22 cellular contexts compared by ENCODE assay signal in the genomic region with DNA sequence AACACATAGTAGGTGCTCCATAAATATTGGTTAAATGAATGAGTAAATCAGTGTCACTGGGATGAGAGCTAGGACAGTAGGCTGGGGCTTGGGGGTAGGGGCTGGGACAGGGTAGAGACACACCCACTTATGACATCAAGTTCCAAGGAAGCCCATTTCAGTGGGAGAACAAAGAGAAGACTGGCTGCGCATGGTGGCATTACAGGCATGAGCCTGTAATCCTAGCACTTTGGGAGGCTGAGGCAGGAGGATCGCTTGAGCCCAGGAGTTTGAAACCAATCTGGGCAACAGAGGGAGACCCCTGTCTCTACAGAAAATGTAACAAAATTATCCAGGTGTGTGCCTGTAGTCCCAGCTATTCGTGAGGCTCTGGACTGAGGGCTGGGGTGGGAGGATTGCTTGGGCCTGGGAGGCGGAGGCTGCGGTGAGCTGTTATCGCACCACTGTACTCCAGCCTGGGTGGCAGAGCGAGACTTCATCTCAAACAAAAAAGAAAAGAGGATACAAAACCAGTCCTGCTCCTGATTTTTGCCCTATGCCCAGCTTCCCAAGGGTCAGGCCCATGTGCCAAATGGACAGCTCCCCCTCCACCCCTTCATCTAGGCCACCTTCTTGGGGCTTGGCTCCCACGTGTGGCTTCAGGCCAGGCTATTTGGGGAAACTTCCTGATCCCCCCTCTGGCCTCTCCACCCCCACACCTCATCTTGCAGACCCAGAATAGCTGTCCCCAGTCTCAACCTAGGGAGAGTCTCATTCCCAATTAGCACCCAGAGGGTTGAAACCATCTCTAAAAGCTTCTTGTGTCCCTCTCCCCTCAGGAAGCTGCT. TPM values are rescaled to one million over a fixed set of nuclear protein-coding genes. Genes with fewer than 3 reads are reported as not detected.
A peak's percentile ranks its signal among the peaks of the same experiment; 100 is the strongest.
DNase-seq lines count a peak whose midpoint lies in the region; ATAC-seq, FAIRE-seq and TF ChIP-seq lines count a peak whose summit lies in the region.
"Had no signal": no experiment of that assay in that cellular context is flagged by ENCODE, and none has a peak within 500 bp of the region (broad histone marks: within the 10 kb centered on the region; RNA-seq: fewer than 3 reads in every experiment).

No MANE protein-coding gene starts in this region.

- H3K27me3 Mint-ChIP-seq in dendritic cell treated with granulocyte-macrophage colony-stimulating factor and Interleukin-4, amounts not matched to agents 40 ng/mL and 50 ng/mL, for 4 days = peaks cover 20% of the 10 kb centered on the region
- peaks cover 22% of the 10 kb centered on the region for H3K27me3 Mint-ChIP-seq in activated CD4-positive, alpha-beta memory T cell treated with anti-CD3 and anti-CD28 coated beads, Interleukin-2, amount 10 ng/mL, durations not matched to agents 7 days and 5 days

- POLR2A ChIA-PET in HepG2 (lab: Yijun Ruan, JAX) = interaction anchor here (0.7 to 1.9 kb wide), 8 partner anchors 11 to 132 kb away, joined by 3 to 9 read pairs (median 3); a partner anchor contains a TSS
- POLR2A ChIA-PET in activated CD4-positive, alpha-beta memory T cell treated with anti-CD3 and anti-CD28 coated beads, Interleukin-2, amount 10 ng/mL, durations not matched to agents 7 days and 5 days (lab: Charles Lee) = interaction anchor here (0.8 to 1.2 kb wide), 2 partner anchors 21 to 23 kb away, joined by 3 read pairs; a partner anchor contains a TSS

- FAIRE-seq in HTR-8/SVneo (lab: Jason Lieb, UNC) (peak; percentile 46), HepG2 (lab: Jason Lieb, UNC) (no peak)
- FAIRE-seq: G401.6, GM12878, GM18507, H54 had no signal

- no peak overlapping the region for H3K4me3 Mint-ChIP-seq in dendritic cell treated with granulocyte-macrophage colony-stimulating factor and Interleukin-4, amounts not matched to agents 40 ng/mL and 50 ng/mL, for 4 days
- no peak overlapping the region for H3K4me3 Mint-ChIP-seq in activated CD4-positive, alpha-beta memory T cell treated with anti-CD3 and anti-CD28 coated beads, Interleukin-2, amount 10 ng/mL, durations not matched to agents 7 days and 5 days
- H3K4me3 Mint-ChIP-seq: CD8-positive, alpha-beta T cell; GM23338 had no signal

- H3K36me3 ChIP-seq in HepG2 (replicated peaks in 1 of 2; ENCODE audit: control insufficient read depth in 1 of 2, insufficient read depth in 2 of 2, low read length in 2 of 2) (no peaks in the 10 kb centered on the region), testis (ENCODE audit: low read depth, missing control alignments) (no peaks in the 10 kb centered on the region)
- H3K36me3 ChIP-seq: HAP-1 had no signal

- H3K4me1 ChIP-seq in HepG2 (ENCODE audit: insufficient read depth, low read length) = peaks cover 77% of the 10 kb centered on the region
- peaks cover 19% of the 10 kb centered on the region for H3K4me1 ChIP-seq in testis
- H3K4me1 ChIP-seq: HAP-1 had no signal

- no peak overlapping the region; the same call in 1 of the 2 replicates for H3K4me2 ChIP-seq in HepG2 (ENCODE audit: low read depth, low read length)
- H3K4me2 ChIP-seq: GM23338 had no signal

- peak overlapping the region; percentile 12 for H3K27ac Mint-ChIP-seq in dendritic cell treated with granulocyte-macrophage colony-stimulating factor and Interleukin-4, amounts not matched to agents 40 ng/mL and 50 ng/mL, for 4 days
- H3K27ac Mint-ChIP-seq in activated CD4-positive, alpha-beta memory T cell treated with anti-CD3 and anti-CD28 coated beads, Interleukin-2, amount 10 ng/mL, durations not matched to agents 7 days and 5 days = no peak overlapping the region
- H3K27ac Mint-ChIP-seq: CD8-positive, alpha-beta T cell; GM23338 had no signal

- H3K79me2 ChIP-seq in HepG2 (ENCODE audit: insufficient read depth, low read length) = no peaks in the 10 kb centered on the region

- TF ChIP-seq POLR2A in HepG2 (IDR thresholded peaks at IDR 0.05; ENCODE audit: insufficient read depth in 1 of 2, low read depth in 2 of 2, low read length in 2 of 2) (no peak), testis (IDR thresholded peaks at IDR 0.05) (no peak)

- H3K4me3 ChIP-seq in HepG2 (replicated peaks in 1 of 3; ENCODE audit: insufficient read depth in 1 of 3, low read depth in 2 of 3, low read length in 3 of 3) (no peak overlapping the region), testis (no peak overlapping the region)
- H3K4me3 ChIP-seq: GM12878, GM23338, HAP-1 had no signal

- no peaks in the 10 kb centered on the region for H3K9me3 ChIP-seq in HepG2 (ENCODE audit: low read length)
- H3K9me3 ChIP-seq in testis = no peaks in the 10 kb centered on the region
- H3K9me3 ChIP-seq: Caco-2, HAP-1 had no signal

- no peaks in the 10 kb centered on the region for H3K9me3 Mint-ChIP-seq in dendritic cell treated with granulocyte-macrophage colony-stimulating factor and Interleukin-4, amounts not matched to agents 40 ng/mL and 50 ng/mL, for 4 days
- H3K9me3 Mint-ChIP-seq in activated CD4-positive, alpha-beta memory T cell treated with anti-CD3 and anti-CD28 coated beads, Interleukin-2, amount 10 ng/mL, durations not matched to agents 7 days and 5 days = no peaks in the 10 kb centered on the region
- H3K9me3 Mint-ChIP-seq: CD8-positive, alpha-beta T cell; GM23338 had no signal

- no peak for TF ChIP-seq RAD21 in HepG2 (CRISPR knock-in tag; IDR thresholded peaks at IDR 0.05)

- intact Hi-C loops in dendritic cell treated with granulocyte-macrophage colony-stimulating factor and Interleukin-4, amounts not matched to agents 40 ng/mL and 50 ng/mL, for 4 days (cut with micrococcal nuclease) = no loop called here
- intact Hi-C loops in HepG2 (cut with micrococcal nuclease; ENCODE audit: unreplicated experiment) (no loop called here), testis (cut with DNase I; ENCODE audit: low total_unique reads) (no loop called here)

- TF ChIP-seq EP300 in HepG2 (IDR thresholded peaks at IDR 0.05; ENCODE audit: low read depth in 2 of 2, low read length in 2 of 2) (no peak), HepG2 (CRISPR knock-in tag; IDR thresholded peaks at IDR 0.05; ENCODE audit: borderline replicate concordance) (no peak)

- H4K20me1 ChIP-seq in HepG2 (ENCODE audit: insufficient read depth, low read length) = no peaks in the 10 kb centered on the region

- in situ Hi-C loops in HepG2 (cut with HindIII; ENCODE audit: extremely low pct_ligation_motif_present, low pct_unique_long_range_greater_than_20kb) = no loop called here

- H3K4me1 Mint-ChIP-seq in dendritic cell treated with granulocyte-macrophage colony-stimulating factor and Interleukin-4, amounts not matched to agents 40 ng/mL and 50 ng/mL, for 4 days (ENCODE audit: low read depth) = peaks cover 21% of the 10 kb centered on the region
- H3K4me1 Mint-ChIP-seq in activated CD4-positive, alpha-beta memory T cell treated with anti-CD3 and anti-CD28 coated beads, Interleukin-2, amount 10 ng/mL, durations not matched to agents 7 days and 5 days = no peaks in the 10 kb centered on the region

- no peaks in the 10 kb centered on the region for H3K36me3 Mint-ChIP-seq in dendritic cell treated with granulocyte-macrophage colony-stimulating factor and Interleukin-4, amounts not matched to agents 40 ng/mL and 50 ng/mL, for 4 days (ENCODE audit: low read depth)
- no peaks in the 10 kb centered on the region for H3K36me3 Mint-ChIP-seq in activated CD4-positive, alpha-beta memory T cell treated with anti-CD3 and anti-CD28 coated beads, Interleukin-2, amount 10 ng/mL, durations not matched to agents 7 days and 5 days (ENCODE audit: low read depth)
- H3K36me3 Mint-ChIP-seq: CD8-positive, alpha-beta T cell had no signal

- 60% methylated on average over 8 of the region's 8 CpGs for WGBS in HepG2 (ENCODE audit: low lambda C conversion rate)
- 78 to 80% methylated on average over 5 to 8 of the region's 8 CpGs for WGBS in testis, 2 donors

- no peak overlapping the region for H2AFZ ChIP-seq in HepG2 (ENCODE audit: low read length)
- H2AFZ ChIP-seq: GM23338 had no signal

- TF ChIP-seq CTCF in HepG2 (CRISPR knock-in tag; IDR thresholded peaks at IDR 0.05) = no peak
- no peak for TF ChIP-seq CTCF in testis (IDR thresholded peaks at IDR 0.05)

- DNase-seq in HTR-8/SVneo (ENCODE audit: insufficient read length, low spot score) (no peak), HepG2 (ENCODE audit: low spot score) (no peak), testis (no peak), NCI-H1092 (lab: John Stamatoyannopoulos, UW) (no peak)
- no peak for DNase-seq in activated CD4-positive, alpha-beta memory T cell treated with anti-CD3 and anti-CD28 coated beads, Interleukin-2, amount 10 ng/mL, durations not matched to agents 7 days and 5 days
- DNase-seq: C1 segment of cervical spinal cord; Caco-2; CD8-positive, alpha-beta T cell; DMS153; DND-41 had no signal

- CTCF ChIA-PET in HepG2 (lab: Yijun Ruan, JAX; ENCODE audit: low intra/inter-chr PET ratio, low total read pairs) = no interaction called here
- CTCF ChIA-PET in activated CD4-positive, alpha-beta memory T cell treated with anti-CD3 and anti-CD28 coated beads, Interleukin-2, amount 10 ng/mL, durations not matched to agents 7 days and 5 days (lab: Charles Lee) = interaction anchor here (0.6 to 1.5 kb wide), 5 partner anchors 10 to 26 kb away, joined by 3 to 9 read pairs (median 3); a partner anchor contains a TSS

- H3K9ac ChIP-seq in HepG2 (ENCODE audit: insufficient read depth, low read depth, low read length) = no peak overlapping the region

- H3K27me3 ChIP-seq in HepG2 (ENCODE audit: control insufficient read depth in 1 of 2, insufficient read depth in 2 of 2, low read length in 2 of 2) (peaks cover 0 to 18% of the 10 kb centered on the region in 2 experiments; a peak in 2 of 5 replicates), testis (no peaks in the 10 kb centered on the region)

- ATAC-seq in HepG2 = no peak
- no peak for ATAC-seq in esophagus mucosa
- no peak for ATAC-seq in GM18519 (IDR thresholded peaks at IDR 0.05; ENCODE audit: low FRiP score, unreplicated experiment)
- ATAC-seq: CD8-positive, alpha-beta T cell; GM12878; GM23338 had no signal

- no TSS peak for BruUV-seq in HepG2 (replicated peaks; lab: Mats Ljungman, UMichigan)

- no peak overlapping the region for H3K27ac ChIP-seq in HepG2 (ENCODE audit: extremely low read length, insufficient read depth, low read length)
- H3K27ac ChIP-seq in testis = peak overlapping the region; percentile 9 to 50

RNA-seq across cellular contexts. Expression of a gene that starts 7.1 kb away (rescaled TPM):
- total RNA-seq in HepG2 (2016; rRNA removed; fragmentation: Illumina TruSeq; extraction: Trizol) (2.3 TPM in 2 replicates), testis (10 to 100 TPM; 17.9 to 26.6 TPM), esophagus mucosa (0.44 TPM)
- total RNA-seq in HepG2 (2016; cell fraction: cytosol; rRNA removed; fragmentation: Illumina TruSeq; extraction: Trizol; ENCODE audit: low read depth) = 0.40 and 0.71 TPM in 2 replicates
- total RNA-seq in HepG2 (2016; cell fraction: insoluble cytoplasmic fraction; rRNA removed; fragmentation: Illumina TruSeq; extraction: Trizol) = 1.8 and 2.2 TPM in 2 replicates
- 1.9 and 2.0 TPM in 2 replicates for total RNA-seq in HepG2 (2016; cell fraction: membrane; rRNA removed; fragmentation: Illumina TruSeq; extraction: Trizol)
- 0.97 and 1.3 TPM in 2 replicates for total RNA-seq in HepG2 (2016; cell fraction: nucleus; rRNA removed; fragmentation: Illumina TruSeq; extraction: Trizol)
- polyA plus RNA-seq in HepG2 (2011; rRNA removed) (5.8 and 6.1 TPM in 2 replicates), testis (ENCODE audit: insufficient read depth, low read depth, low replicate concordance) (21.4 TPM)
- 5.6 and 6.2 TPM in 2 replicates for polyA plus RNA-seq in HepG2 (2011; cell fraction: cytosol; rRNA removed)
- polyA plus RNA-seq in HepG2 (2011; cell fraction: nucleus; rRNA removed) = 5.3 and 5.6 TPM in 2 replicates
- 1.7 and 2.5 TPM in 2 replicates for polyA plus RNA-seq in HepG2 (2012)
- polyA plus RNA-seq in HepG2 (2016; cell fraction: cytosol; fragmentation: Illumina TruSeq; extraction: Trizol; ENCODE audit: low read depth) = 1.2 and 1.3 TPM in 2 replicates
- 5.4 TPM in 2 replicates for polyA plus RNA-seq in HepG2 (2016; cell fraction: insoluble cytoplasmic fraction; fragmentation: Illumina TruSeq; extraction: Trizol; ENCODE audit: low read depth)
- polyA plus RNA-seq in HepG2 (2016; cell fraction: membrane; fragmentation: Illumina TruSeq; extraction: Trizol; ENCODE audit: low read depth) = 3.7 and 3.8 TPM in 2 replicates
- 4.1 and 4.5 TPM in 2 replicates for polyA plus RNA-seq in HepG2 (2016; cell fraction: nucleus; fragmentation: Illumina TruSeq; extraction: Trizol; ENCODE audit: insufficient read depth, low read depth)
- polyA minus RNA-seq in HepG2 (2011; rRNA and poly(A)+ RNA removed; ENCODE audit: low replicate concordance) = 0.35 and 3.6 TPM in 2 replicates
- polyA minus RNA-seq in HepG2 (2011; cell fraction: cytosol; rRNA and poly(A)+ RNA removed) = 1.4 and 2.5 TPM in 2 replicates
- polyA minus RNA-seq in HepG2 (2011; cell fraction: nucleus; rRNA and poly(A)+ RNA removed) = 0.52 and 0.99 TPM in 2 replicates
- not detected for total RNA-seq in activated CD4-positive, alpha-beta memory T cell treated with anti-CD3 and anti-CD28 coated beads, Interleukin-2, amount 10 ng/mL, durations not matched to agents 7 days and 5 days
- total RNA-seq: A172, GM12878 had no signal
- polyA plus RNA-seq: BJ had no signal

RNA-seq across cellular contexts. Expression of a gene that starts 21.3 kb away (rescaled TPM):
- total RNA-seq in HepG2 (2016; rRNA removed; fragmentation: Illumina TruSeq; extraction: Trizol) (3.9 and 6.7 TPM in 2 replicates), testis (10 to 100 TPM; 35.9 to 51.1 TPM), esophagus mucosa (6.3 TPM)
- 1.6 TPM in 2 replicates for total RNA-seq in HepG2 (2016; cell fraction: cytosol; rRNA removed; fragmentation: Illumina TruSeq; extraction: Trizol; ENCODE audit: low read depth)
- 4.7 and 7.5 TPM in 2 replicates for total RNA-seq in HepG2 (2016; cell fraction: insoluble cytoplasmic fraction; rRNA removed; fragmentation: Illumina TruSeq; extraction: Trizol)
- total RNA-seq in HepG2 (2016; cell fraction: membrane; rRNA removed; fragmentation: Illumina TruSeq; extraction: Trizol) = 2.1 and 3.5 TPM in 2 replicates
- total RNA-seq in HepG2 (2016; cell fraction: nucleus; rRNA removed; fragmentation: Illumina TruSeq; extraction: Trizol) = 6.4 and 10.0 TPM in 2 replicates
- polyA plus RNA-seq in HepG2 (2011; rRNA removed) (7.8 and 13.5 TPM in 2 replicates), testis (ENCODE audit: insufficient read depth, low read depth, low replicate concordance) (56.3 TPM)
- polyA plus RNA-seq in HepG2 (2011; cell fraction: cytosol; rRNA removed) = 5.7 TPM in 2 replicates
- polyA plus RNA-seq in HepG2 (2011; cell fraction: nucleus; rRNA removed) = 29.5 and 34.5 TPM in 2 replicates
- polyA plus RNA-seq in HepG2 (2012) = 4.3 and 5.5 TPM in 2 replicates
- polyA plus RNA-seq in HepG2 (2016; cell fraction: cytosol; fragmentation: Illumina TruSeq; extraction: Trizol; ENCODE audit: low read depth) = 0.87 and 1.1 TPM in 2 replicates
- 3.0 and 5.2 TPM in 2 replicates for polyA plus RNA-seq in HepG2 (2016; cell fraction: insoluble cytoplasmic fraction; fragmentation: Illumina TruSeq; extraction: Trizol; ENCODE audit: low read depth)
- polyA plus RNA-seq in HepG2 (2016; cell fraction: membrane; fragmentation: Illumina TruSeq; extraction: Trizol; ENCODE audit: low read depth) = 1.7 and 1.9 TPM in 2 replicates
- polyA plus RNA-seq in HepG2 (2016; cell fraction: nucleus; fragmentation: Illumina TruSeq; extraction: Trizol; ENCODE audit: insufficient read depth, low read depth) = 16.3 and 17.6 TPM in 2 replicates
- polyA minus RNA-seq in HepG2 (2011; rRNA and poly(A)+ RNA removed; ENCODE audit: low replicate concordance) = 0.58 and 15.8 TPM in 2 replicates
- polyA minus RNA-seq in HepG2 (2011; cell fraction: cytosol; rRNA and poly(A)+ RNA removed) = 1.7 and 2.0 TPM in 2 replicates
- polyA minus RNA-seq in HepG2 (2011; cell fraction: nucleus; rRNA and poly(A)+ RNA removed) = 6.4 and 9.6 TPM in 2 replicates
- total RNA-seq in activated CD4-positive, alpha-beta memory T cell treated with anti-CD3 and anti-CD28 coated beads, Interleukin-2, amount 10 ng/mL, durations not matched to agents 7 days and 5 days = 10 to 100 TPM; 97.0 to 97.3 TPM

RNA-seq across cellular contexts. Expression of a gene that starts 30.0 kb away (rescaled TPM):
- 20.2 and 29.1 TPM in 2 replicates for total RNA-seq in HepG2 (2016; rRNA removed; fragmentation: Illumina TruSeq; extraction: Trizol)
- 4.7 and 4.9 TPM in 2 replicates for total RNA-seq in HepG2 (2016; cell fraction: cytosol; rRNA removed; fragmentation: Illumina TruSeq; extraction: Trizol; ENCODE audit: low read depth)
- 16.6 and 30.9 TPM in 2 replicates for total RNA-seq in HepG2 (2016; cell fraction: insoluble cytoplasmic fraction; rRNA removed; fragmentation: Illumina TruSeq; extraction: Trizol)
- 7.0 and 9.1 TPM in 2 replicates for total RNA-seq in HepG2 (2016; cell fraction: membrane; rRNA removed; fragmentation: Illumina TruSeq; extraction: Trizol)
- 51.9 and 59.6 TPM in 2 replicates for total RNA-seq in HepG2 (2016; cell fraction: nucleus; rRNA removed; fragmentation: Illumina TruSeq; extraction: Trizol)
- 90.4 and 126 TPM in 2 replicates for polyA plus RNA-seq in HepG2 (2011; rRNA removed)
- 13.5 and 18.5 TPM in 2 replicates for polyA plus RNA-seq in HepG2 (2011; cell fraction: cytosol; rRNA removed)
- polyA plus RNA-seq in HepG2 (2011; cell fraction: nucleus; rRNA removed) = 978 and 1,153 TPM in 2 replicates
- polyA plus RNA-seq in HepG2 (2012) = 38.7 and 62.0 TPM in 2 replicates
- polyA plus RNA-seq in HepG2 (2016; cell fraction: cytosol; fragmentation: Illumina TruSeq; extraction: Trizol; ENCODE audit: low read depth) = 3.5 and 4.1 TPM in 2 replicates
- 24.7 and 33.4 TPM in 2 replicates for polyA plus RNA-seq in HepG2 (2016; cell fraction: insoluble cytoplasmic fraction; fragmentation: Illumina TruSeq; extraction: Trizol; ENCODE audit: low read depth)
- 7.9 and 9.2 TPM in 2 replicates for polyA plus RNA-seq in HepG2 (2016; cell fraction: membrane; fragmentation: Illumina TruSeq; extraction: Trizol; ENCODE audit: low read depth)
- 347 and 353 TPM in 2 replicates for polyA plus RNA-seq in HepG2 (2016; cell fraction: nucleus; fragmentation: Illumina TruSeq; extraction: Trizol; ENCODE audit: insufficient read depth, low read depth)
- polyA minus RNA-seq in HepG2 (2011; rRNA and poly(A)+ RNA removed; ENCODE audit: low replicate concordance) = 33.5 and 71.7 TPM in 2 replicates
- polyA minus RNA-seq in HepG2 (2011; cell fraction: cytosol; rRNA and poly(A)+ RNA removed) = 7.8 and 9.6 TPM in 2 replicates
- 54.6 and 61.9 TPM in 2 replicates for polyA minus RNA-seq in HepG2 (2011; cell fraction: nucleus; rRNA and poly(A)+ RNA removed)
- total RNA-seq in testis = 100 to 1,000 TPM; 109 to 111 TPM
- polyA plus RNA-seq in testis (ENCODE audit: insufficient read depth, low read depth, low replicate concordance) = 37.6 TPM
- 20.8 TPM for total RNA-seq in esophagus mucosa
- 10 to 100 TPM; 25.7 to 26.7 TPM for total RNA-seq in activated CD4-positive, alpha-beta memory T cell treated with anti-CD3 and anti-CD28 coated beads, Interleukin-2, amount 10 ng/mL, durations not matched to agents 7 days and 5 days

RNA-seq across cellular contexts. Expression of a gene that starts 31.4 kb away (rescaled TPM):
- total RNA-seq in HepG2 (2016; rRNA removed; fragmentation: Illumina TruSeq; extraction: Trizol) (0.13 and 0.24 TPM in 2 replicates), testis (1 to 10 TPM; 6.9 to 9.8 TPM), esophagus mucosa (not detected)
- not detected in 2 replicates for total RNA-seq in HepG2 (2016; cell fraction: cytosol; rRNA removed; fragmentation: Illumina TruSeq; extraction: Trizol; ENCODE audit: low read depth)
- total RNA-seq in HepG2 (2016; cell fraction: insoluble cytoplasmic fraction; rRNA removed; fragmentation: Illumina TruSeq; extraction: Trizol) = 0.09 and 0.24 TPM in 2 replicates
- 0.14 and 0.19 TPM in 2 replicates for total RNA-seq in HepG2 (2016; cell fraction: membrane; rRNA removed; fragmentation: Illumina TruSeq; extraction: Trizol)
- total RNA-seq in HepG2 (2016; cell fraction: nucleus; rRNA removed; fragmentation: Illumina TruSeq; extraction: Trizol) = 0.25 TPM in 1 of 2 replicates, not detected in the other
- polyA plus RNA-seq in HepG2 (2011; rRNA removed) (0.05 and 0.31 TPM in 2 replicates), testis (ENCODE audit: insufficient read depth, low read depth, low replicate concordance) (12.9 TPM)
- 0.07 and 0.10 TPM in 2 replicates for polyA plus RNA-seq in HepG2 (2011; cell fraction: cytosol; rRNA removed)
- polyA plus RNA-seq in HepG2 (2011; cell fraction: nucleus; rRNA removed) = 0.66 and 1.2 TPM in 2 replicates
- 0.28 and 0.44 TPM in 2 replicates for polyA plus RNA-seq in HepG2 (2012)
- not detected in 2 replicates for polyA plus RNA-seq in HepG2 (2016; cell fraction: cytosol; fragmentation: Illumina TruSeq; extraction: Trizol; ENCODE audit: low read depth)
- polyA plus RNA-seq in HepG2 (2016; cell fraction: insoluble cytoplasmic fraction; fragmentation: Illumina TruSeq; extraction: Trizol; ENCODE audit: low read depth) = not detected in 2 replicates
- 0.09 and 0.14 TPM in 2 replicates for polyA plus RNA-seq in HepG2 (2016; cell fraction: membrane; fragmentation: Illumina TruSeq; extraction: Trizol; ENCODE audit: low read depth)
- 0.55 and 0.56 TPM in 2 replicates for polyA plus RNA-seq in HepG2 (2016; cell fraction: nucleus; fragmentation: Illumina TruSeq; extraction: Trizol; ENCODE audit: insufficient read depth, low read depth)
- polyA minus RNA-seq in HepG2 (2011; rRNA and poly(A)+ RNA removed; ENCODE audit: low replicate concordance) = 0.22 TPM in 1 of 2 replicates, not detected in the other
- polyA minus RNA-seq in HepG2 (2011; cell fraction: cytosol; rRNA and poly(A)+ RNA removed) = not detected in 2 replicates
- not detected in 2 replicates for polyA minus RNA-seq in HepG2 (2011; cell fraction: nucleus; rRNA and poly(A)+ RNA removed)
- total RNA-seq in activated CD4-positive, alpha-beta memory T cell treated with anti-CD3 and anti-CD28 coated beads, Interleukin-2, amount 10 ng/mL, durations not matched to agents 7 days and 5 days = under 1 TPM in 1 of 2 experiments, not detected in 1; 0.18 TPM
- total RNA-seq: A172; A673; Caco-2; CD8-positive, alpha-beta T cell; GM12878 had no signal
- polyA plus RNA-seq: BJ had no signal

RNA-seq across cellular contexts. Expression of a gene that starts 40.8 kb away (rescaled TPM):
- 0.83 and 1.1 TPM in 2 replicates for total RNA-seq in HepG2 (2016; rRNA removed; fragmentation: Illumina TruSeq; extraction: Trizol)
- total RNA-seq in HepG2 (2016; cell fraction: cytosol; rRNA removed; fragmentation: Illumina TruSeq; extraction: Trizol; ENCODE audit: low read depth) = 0.09 and 0.10 TPM in 2 replicates
- total RNA-seq in HepG2 (2016; cell fraction: insoluble cytoplasmic fraction; rRNA removed; fragmentation: Illumina TruSeq; extraction: Trizol) = 0.67 and 0.91 TPM in 2 replicates
- total RNA-seq in HepG2 (2016; cell fraction: membrane; rRNA removed; fragmentation: Illumina TruSeq; extraction: Trizol) = 0.28 and 0.34 TPM in 2 replicates
- 0.81 TPM in 2 replicates for total RNA-seq in HepG2 (2016; cell fraction: nucleus; rRNA removed; fragmentation: Illumina TruSeq; extraction: Trizol)
- 0.87 and 1.4 TPM in 2 replicates for polyA plus RNA-seq in HepG2 (2011; rRNA removed)
- polyA plus RNA-seq in HepG2 (2011; cell fraction: cytosol; rRNA removed) = 0.77 and 0.94 TPM in 2 replicates
- 1.7 and 2.6 TPM in 2 replicates for polyA plus RNA-seq in HepG2 (2011; cell fraction: nucleus; rRNA removed)
- 0.81 and 0.91 TPM in 2 replicates for polyA plus RNA-seq in HepG2 (2012)
- polyA plus RNA-seq in HepG2 (2016; cell fraction: cytosol; fragmentation: Illumina TruSeq; extraction: Trizol; ENCODE audit: low read depth) = 0.05 TPM in 1 of 2 replicates, not detected in the other
- polyA plus RNA-seq in HepG2 (2016; cell fraction: insoluble cytoplasmic fraction; fragmentation: Illumina TruSeq; extraction: Trizol; ENCODE audit: low read depth) = 0.34 and 0.68 TPM in 2 replicates
- polyA plus RNA-seq in HepG2 (2016; cell fraction: membrane; fragmentation: Illumina TruSeq; extraction: Trizol; ENCODE audit: low read depth) = 0.08 and 0.13 TPM in 2 replicates
- polyA plus RNA-seq in HepG2 (2016; cell fraction: nucleus; fragmentation: Illumina TruSeq; extraction: Trizol; ENCODE audit: insufficient read depth, low read depth) = 1.6 and 1.7 TPM in 2 replicates
- polyA minus RNA-seq in HepG2 (2011; rRNA and poly(A)+ RNA removed; ENCODE audit: low replicate concordance) = 0.56 and 2.3 TPM in 2 replicates
- 0.79 and 0.89 TPM in 2 replicates for polyA minus RNA-seq in HepG2 (2011; cell fraction: cytosol; rRNA and poly(A)+ RNA removed)
- polyA minus RNA-seq in HepG2 (2011; cell fraction: nucleus; rRNA and poly(A)+ RNA removed) = 0.77 and 1.1 TPM in 2 replicates
- total RNA-seq in testis = 10 to 100 TPM in 1 of 2 donors, 1 to 10 TPM in 1; 7.7 to 11.3 TPM
- polyA plus RNA-seq in testis (ENCODE audit: insufficient read depth, low read depth, low replicate concordance) = 2.8 TPM
- total RNA-seq in esophagus mucosa = 0.48 TPM
- total RNA-seq in activated CD4-positive, alpha-beta memory T cell treated with anti-CD3 and anti-CD28 coated beads, Interleukin-2, amount 10 ng/mL, durations not matched to agents 7 days and 5 days = under 1 TPM in 1 of 2 experiments, not detected in 1; 0.05 TPM
- total RNA-seq: A172 had no signal
